In genomic region chr15:85967553-85967952, GRCh38 we compare ENCODE assay signal across 9 cellular contexts.
"Had no signal": no experiment of that assay in that cellular context is flagged by ENCODE, and none has a peak within 500 bp of the region (broad histone marks: within the 10 kb centered on the region; RNA-seq: fewer than 3 reads in every experiment).

No MANE protein-coding gene starts in this region.

- H3K27ac Mint-ChIP-seq: GM23338, HFFc6 had no signal

- H3K4me1 Mint-ChIP-seq: GM23338 had no signal

- H3K27ac ChIP-seq: GM23248 had no signal

- H3K4me1 ChIP-seq: HAP-1 had no signal

- H2AFZ ChIP-seq: GM23248, GM23338 had no signal

- H3K4me2 ChIP-seq: GM23338 had no signal

- H3K4me3 ChIP-seq: GM23248, GM23338, HAP-1 had no signal

- H3K36me3 ChIP-seq: HAP-1 had no signal

- H3K4me3 Mint-ChIP-seq: GM23338, H9, HFFc6 had no signal

- H3K9ac ChIP-seq: GM23248 had no signal

- H3K9me3 Mint-ChIP-seq: GM23338, H9 had no signal

- DNase-seq: GM23248, GOT3, H7, H9, HCEC 1CT, HFFc6 had no signal

- H3K9me3 ChIP-seq: HAP-1 had no signal

- ATAC-seq: GM23338, HCT116 had no signal
